15 cellular contexts compared by ENCODE assay signal in genomic region chr7:137563986-137564385, GRCh38.
DNase-seq lines count a peak whose midpoint lies in the region; ATAC-seq and TF ChIP-seq lines count a peak whose summit lies in the region.
"Had no signal": no experiment of that assay in that cellular context is flagged by ENCODE, and none has a peak within 500 bp of the region (broad histone marks: within the 10 kb centered on the region; RNA-seq: fewer than 3 reads in every experiment).

No MANE protein-coding gene starts in this region.

- H2AFZ ChIP-seq in IMR-90 (replicated peaks; ENCODE audit: low read length, poor library complexity) (no peak overlapping the region), fibroblast of lung (ENCODE audit: low read length) (no peak overlapping the region)

- H3K27me3 ChIP-seq in IMR-90 (ENCODE audit: control insufficient read depth, insufficient read depth, low read length) (no peaks in the 10 kb centered on the region), fibroblast of lung (ENCODE audit: control insufficient read depth, insufficient read depth, low read length) (no peaks in the 10 kb centered on the region), skeletal muscle satellite cell (ENCODE audit: control insufficient read depth, insufficient read depth, low read length) (no peaks in the 10 kb centered on the region)

- H3K36me3 ChIP-seq in IMR-90 (ENCODE audit: control insufficient read depth, insufficient read depth, low read length) (no peaks in the 10 kb centered on the region), fibroblast of lung (ENCODE audit: control insufficient read depth, insufficient read depth, low read length) (no peaks in the 10 kb centered on the region), skeletal muscle satellite cell (ENCODE audit: insufficient read depth, low read length) (peaks cover 6% of the 10 kb centered on the region)

- H3K4ac ChIP-seq in IMR-90 (ENCODE audit: low read depth, low read length): no peak overlapping the region

- H3K9me3 ChIP-seq in IMR-90 (ENCODE audit: control insufficient read depth, insufficient read depth, low read length): no peaks in the 10 kb centered on the region
- H3K9me3 ChIP-seq in fibroblast of lung (ENCODE audit: control insufficient read depth, insufficient read depth, low read depth, low read length): no peaks in the 10 kb centered on the region
- no peaks in the 10 kb centered on the region for H3K9me3 ChIP-seq in skeletal muscle satellite cell (replicated peaks; ENCODE audit: low read length)

- no peak overlapping the region for H3K4me3 Mint-ChIP-seq in effector memory CD8-positive, alpha-beta T cell
- H3K4me3 Mint-ChIP-seq: B cell; CD4-positive, alpha-beta T cell; H9 had no signal

- H3K18ac ChIP-seq in IMR-90 (ENCODE audit: low read depth, low read length): no peak overlapping the region

- intact Hi-C loops in IMR-90 (cut with micrococcal nuclease): no loop called here

- no peak overlapping the region for H3K9ac ChIP-seq in IMR-90 (ENCODE audit: low read depth, low read length)
- no peak overlapping the region for H3K9ac ChIP-seq in fibroblast of lung (ENCODE audit: insufficient read depth, low read length)
- H3K9ac ChIP-seq in skeletal muscle satellite cell (ENCODE audit: low read depth, low read length): no peak overlapping the region

- no peak overlapping the region for H2AK5ac ChIP-seq in IMR-90 (ENCODE audit: low read depth, low read length)

- H3K4me2 ChIP-seq in IMR-90 (ENCODE audit: low read depth, low read length): no peak overlapping the region
- H3K4me2 ChIP-seq in fibroblast of lung (ENCODE audit: extremely low read depth, insufficient read depth, low read length): peak overlapping the region; percentile 29
- H3K4me2 ChIP-seq in skeletal muscle satellite cell (ENCODE audit: low read length): peak overlapping the region; percentile 15

- H3K14ac ChIP-seq in IMR-90 (replicated peaks; ENCODE audit: low read depth, low read length): no peak overlapping the region

- peaks cover 2% of the 10 kb centered on the region; the same call in 1 of the 2 replicates for H3K4me1 ChIP-seq in IMR-90 (ENCODE audit: control insufficient read depth, insufficient read depth, low read length)
- no peaks in the 10 kb centered on the region for H3K4me1 ChIP-seq in fibroblast of lung (ENCODE audit: control insufficient read depth, extremely low read depth, insufficient read depth, low read length)
- H3K4me1 ChIP-seq in skeletal muscle satellite cell (ENCODE audit: control insufficient read depth, insufficient read depth, low read length): peaks cover 11% of the 10 kb centered on the region

- H4K8ac ChIP-seq in IMR-90 (ENCODE audit: low read depth in 2 of 2, low read length in 2 of 2): no peak overlapping the region

- dilution Hi-C loops in IMR-90 (cut with HindIII; ENCODE audit: low sequenced_read_pairs, unreplicated experiment): no loop called here

- H3K79me2 ChIP-seq in fibroblast of lung (ENCODE audit: control insufficient read depth, insufficient read depth, low read length): no peaks in the 10 kb centered on the region

- no peak overlapping the region for H4K91ac ChIP-seq in IMR-90 (ENCODE audit: insufficient read depth, low read depth, low read length)

- TF ChIP-seq POLR2A in IMR-90 (IDR thresholded peaks at IDR 0.05; ENCODE audit: low read depth, low read length): no peak

- H3K27ac ChIP-seq in IMR-90 (ENCODE audit: insufficient read depth, low read length): no peak overlapping the region
- no peak overlapping the region for H3K27ac ChIP-seq in fibroblast of lung (ENCODE audit: insufficient read depth, low read length)

- BruUV-seq in IMR-90 (replicated peaks; lab: Mats Ljungman, UMichigan): no TSS peak

- ATAC-seq in IMR-90 (ENCODE audit: low read depth): no peak
- ATAC-seq in GM19452 (IDR thresholded peaks at IDR 0.05; ENCODE audit: unreplicated experiment): no peak
- no peak for ATAC-seq in effector memory CD8-positive, alpha-beta T cell (replicated peaks)
- ATAC-seq: HepG2 had no signal

- no peaks in the 10 kb centered on the region for H3K9me3 Mint-ChIP-seq in effector memory CD8-positive, alpha-beta T cell
- H3K9me3 Mint-ChIP-seq: CD4-positive, alpha-beta T cell had no signal

- no peaks in the 10 kb centered on the region for H3K79me1 ChIP-seq in IMR-90 (ENCODE audit: low read depth in 1 of 2, low read length in 2 of 2)

- H3K23ac ChIP-seq in IMR-90 (ENCODE audit: low read depth, low read length): no peak overlapping the region

- peak overlapping the region; percentile 45 for H2BK5ac ChIP-seq in IMR-90 (ENCODE audit: low read depth, low read length, poor library complexity, severe bottlenecking)

- H3K36me3 Mint-ChIP-seq in effector memory CD8-positive, alpha-beta T cell (ENCODE audit: insufficient read depth): no peaks in the 10 kb centered on the region

- no peaks in the 10 kb centered on the region for H3K27me3 Mint-ChIP-seq in effector memory CD8-positive, alpha-beta T cell
- H3K27me3 Mint-ChIP-seq: B cell had no signal

- no peak overlapping the region for H2AK9ac ChIP-seq in IMR-90 (replicated peaks; ENCODE audit: low read depth, low read length, poor library complexity)

- H3K56ac ChIP-seq in IMR-90 (ENCODE audit: extremely low read depth, insufficient read depth, low read length): no peak overlapping the region

- H4K5ac ChIP-seq in IMR-90 (ENCODE audit: low read depth, low read length): no peak overlapping the region

- no peak overlapping the region for H2BK15ac ChIP-seq in IMR-90 (ENCODE audit: low read depth, low read length)

- TF ChIP-seq CTCF in IMR-90 (conservative IDR thresholded peaks at IDR 0.05; ENCODE audit: low read depth, low read length) (no peak), fibroblast of lung (conservative IDR thresholded peaks at IDR 0.05 in 1 of 2, IDR thresholded peaks at IDR 0.05 in 1 of 2; ENCODE audit: low read depth in 1 of 2, low read length in 2 of 2) (no peak)

- H3K4me3 ChIP-seq in IMR-90 (ENCODE audit: insufficient read depth, low read depth, low read length) (no peak overlapping the region), fibroblast of lung (replicated peaks in 1 of 4; ENCODE audit: control extremely low read depth in 1 of 4, insufficient read depth in 1 of 4, low read depth in 3 of 4, low read length in 4 of 4) (no peak overlapping the region), skeletal muscle satellite cell (ENCODE audit: low read length) (no peak overlapping the region)

- no peaks in the 10 kb centered on the region for H3K4me1 Mint-ChIP-seq in effector memory CD8-positive, alpha-beta T cell (ENCODE audit: low read depth in 2 of 2)
- H3K4me1 Mint-ChIP-seq: B cell had no signal

- no peak overlapping the region for H2BK120ac ChIP-seq in IMR-90 (ENCODE audit: low read depth, low read length)

- no peak for TF ChIP-seq RAD21 in IMR-90 (IDR thresholded peaks at IDR 0.05; ENCODE audit: low read length)

- no peak overlapping the region for H3K27ac Mint-ChIP-seq in effector memory CD8-positive, alpha-beta T cell
- H3K27ac Mint-ChIP-seq: B cell; CD4-positive, alpha-beta T cell; H9 had no signal

- CTCF ChIA-PET in IMR-90 (lab: Yijun Ruan, JAX): no interaction called here

- in situ Hi-C loops in IMR-90 (cut with MboI; ENCODE audit: low sequenced_read_pairs): no loop called here

- POLR2A ChIA-PET in IMR-90 (lab: Charles Lee; ENCODE audit: unreplicated experiment): no interaction called here

- no peak overlapping the region for H2BK20ac ChIP-seq in IMR-90 (ENCODE audit: low read depth, low read length)

- 0 out of 2 replicates have a peak, but pooled peaks cover 3% of the 10 kb centered on the region for H3K9me1 ChIP-seq in IMR-90 (ENCODE audit: insufficient read depth, low read length)

- H4K20me1 ChIP-seq in IMR-90 (ENCODE audit: insufficient read depth, low read length) (no peaks in the 10 kb centered on the region), fibroblast of lung (ENCODE audit: control insufficient read depth, extremely low read depth, insufficient read depth, low read length) (no peaks in the 10 kb centered on the region)

- peak; percentile 10 for DNase-seq in ELR (ENCODE audit: low read depth)
- DNase-seq in IMR-90: peak; percentile 15
- DNase-seq in fibroblast of lung (ENCODE audit: low read depth in 2 of 2): peak in 1 of 2 donors; percentile 39
- DNase-seq in effector memory CD8-positive, alpha-beta T cell: no peak
- no peak for DNase-seq in HK-2 (ENCODE audit: unreplicated experiment)
- DNase-seq: C1 segment of cervical spinal cord; CD4-positive, alpha-beta T cell; DMS79 treated with DMSO at 0.1 percent for 48 hours; GF-D8; GOT3 had no signal

TF ChIP-seq in IMR-90, 13 proteins besides CTCF, POLR2A, EP300 and RAD21:
- TF ChIP-seq BHLHE40 (IDR thresholded peaks at IDR 0.05; ENCODE audit: low read depth, low read length): no peak
- TF ChIP-seq CEBPB (IDR thresholded peaks at IDR 0.05; ENCODE audit: low read depth, low read length): peak; percentile 24; the same call in 1 of the 2 replicates
- no peak for TF ChIP-seq MXI1 (IDR thresholded peaks at IDR 0.05; ENCODE audit: borderline replicate concordance, low read depth, low read length)
- TF ChIP-seq SMC3 (IDR thresholded peaks at IDR 0.05; ENCODE audit: low read depth, low read length): no peak
- no peak for TF ChIP-seq NFE2L2 (IDR thresholded peaks at IDR 0.05; ENCODE audit: low read depth, low read length)
- no peak for TF ChIP-seq RFX5 (IDR thresholded peaks at IDR 0.05; ENCODE audit: low read depth, low read length)

Comparison
In these comparisons a context has a peak if more than half of its experiments do, and no peak if none do; other contexts are left out.
1. DNase-seq: peak in ELR (single experiment) and IMR-90 (single experiment); none in effector memory CD8-positive, alpha-beta T cell (0 of 3) and HK-2 (single experiment).